ENCODE assay signal across 14 cellular contexts in genomic region chr2:126775300-126775985, GRCh38.
DNase-seq lines count a peak whose midpoint lies in the region; ATAC-seq and TF ChIP-seq lines count a peak whose summit lies in the region.
"Had no signal": no experiment of that assay in that cellular context is flagged by ENCODE, and none has a peak within 500 bp of the region (broad histone marks: within the 10 kb centered on the region; RNA-seq: fewer than 3 reads in every experiment).

No MANE protein-coding gene starts in this region.

- no peaks in the 10 kb centered on the region for H3K36me3 ChIP-seq in mesendoderm (ENCODE audit: control insufficient read depth, insufficient read depth, low read length)
- H3K36me3 ChIP-seq: MG63 had no signal

- no peaks in the 10 kb centered on the region for H3K36me3 Mint-ChIP-seq in activated T-cell treated with anti-CD3 and anti-CD28 coated beads, Interleukin-2, amount 50 U/mL, for 24 hours (ENCODE audit: low read depth)
- no peaks in the 10 kb centered on the region for H3K36me3 Mint-ChIP-seq in activated CD8-positive, alpha-beta T cell treated with anti-CD3 and anti-CD28 coated beads for 36 hours (ENCODE audit: low read depth)
- no peaks in the 10 kb centered on the region for H3K36me3 Mint-ChIP-seq in immature natural killer cell
- no peaks in the 10 kb centered on the region for H3K36me3 Mint-ChIP-seq in stimulated activated naive B cell treated with anti-CD40 and anti-IgM and Interleukin-4, amounts not matched to agents 10 μg/mL and 1 μg/mL and 100 μg/mL, for 72 hours

- no peak overlapping the region for H2BK5ac ChIP-seq in mesendoderm (ENCODE audit: low read length)

- TF ChIP-seq CTCF in activated CD8-positive, alpha-beta T cell treated with anti-CD3 and anti-CD28 coated beads for 36 hours (IDR thresholded peaks at IDR 0.05), result no peak

- H3K4me1 Mint-ChIP-seq in activated T-cell treated with anti-CD3 and anti-CD28 coated beads, Interleukin-2, amount 50 U/mL, for 24 hours (ENCODE audit: low read depth), result peaks cover 15% of the 10 kb centered on the region
- peaks cover 15% of the 10 kb centered on the region for H3K4me1 Mint-ChIP-seq in activated CD8-positive, alpha-beta T cell treated with anti-CD3 and anti-CD28 coated beads for 36 hours (ENCODE audit: low read depth)
- H3K4me1 Mint-ChIP-seq in immature natural killer cell, result peaks cover 13 to 19% of the 10 kb centered on the region in 2 donors
- peaks cover 14 to 24% of the 10 kb centered on the region in 2 donors for H3K4me1 Mint-ChIP-seq in stimulated activated naive B cell treated with anti-CD40 and anti-IgM and Interleukin-4, amounts not matched to agents 10 μg/mL and 1 μg/mL and 100 μg/mL, for 72 hours

- H3K4me3 Mint-ChIP-seq in activated T-cell treated with anti-CD3 and anti-CD28 coated beads, Interleukin-2, amount 50 U/mL, for 24 hours, result peak overlapping the region; percentile 63
- H3K4me3 Mint-ChIP-seq in activated CD8-positive, alpha-beta T cell treated with anti-CD3 and anti-CD28 coated beads for 36 hours, result peak overlapping the region; percentile 66
- peak overlapping the region; percentile 68 to 97 (median 86) for H3K4me3 Mint-ChIP-seq in immature natural killer cell
- H3K4me3 Mint-ChIP-seq in stimulated activated naive B cell treated with anti-CD40 and anti-IgM and Interleukin-4, amounts not matched to agents 10 μg/mL and 1 μg/mL and 100 μg/mL, for 72 hours, result peak overlapping the region; percentile 56 to 72

- H3K4me2 ChIP-seq in mesendoderm (ENCODE audit: low read length), result no peak overlapping the region

- no peak for DNase-seq in activated T-cell treated with anti-CD3 and anti-CD28 coated beads, Interleukin-2, amount 50 U/mL, for 24 hours
- DNase-seq in activated T-cell treated with anti-CD3 and anti-CD28 coated beads for 4 hours, result no peak
- DNase-seq in activated CD8-positive, alpha-beta T cell treated with anti-CD3 and anti-CD28 coated beads for 36 hours, result no peak
- DNase-seq in immature natural killer cell, result no peak
- DNase-seq in stimulated activated naive B cell treated with anti-CD40 and anti-IgM and Interleukin-4, amounts not matched to agents 10 μg/mL and 1 μg/mL and 100 μg/mL, for 72 hours, result no peak
- no peak for DNase-seq in ecto neural progenitor cell (ENCODE audit: low spot score)
- no peak for DNase-seq in mesendoderm
- DNase-seq: activated CD8-positive, alpha-beta memory T cell treated with anti-CD3 and anti-CD28 coated beads for 24 hours; amniotic stem cell; hippocampal formation; left cardiac atrium; MG63; stimulated activated CD4-positive, alpha-beta T cell treated with anti-CD3 and anti-CD28 coated beads, Interleukin-2, amount 100 ng/mL, for 48 hours had no signal

- no peak overlapping the region for H3K27ac Mint-ChIP-seq in activated T-cell treated with anti-CD3 and anti-CD28 coated beads, Interleukin-2, amount 50 U/mL, for 24 hours
- H3K27ac Mint-ChIP-seq in activated CD8-positive, alpha-beta T cell treated with anti-CD3 and anti-CD28 coated beads for 36 hours, result peak overlapping the region; percentile 32
- H3K27ac Mint-ChIP-seq in immature natural killer cell, result no peak overlapping the region
- H3K27ac Mint-ChIP-seq in stimulated activated naive B cell treated with anti-CD40 and anti-IgM and Interleukin-4, amounts not matched to agents 10 μg/mL and 1 μg/mL and 100 μg/mL, for 72 hours, result no peak overlapping the region

- H3K4me3 ChIP-seq in mesendoderm (ENCODE audit: low read length), result no peak overlapping the region
- H3K4me3 ChIP-seq: MG63 had no signal

- no peaks in the 10 kb centered on the region for H3K79me1 ChIP-seq in mesendoderm (ENCODE audit: low read length)

- no peak overlapping the region for H2AK5ac ChIP-seq in mesendoderm (ENCODE audit: low read length)

- intact Hi-C loops in activated CD8-positive, alpha-beta T cell treated with anti-CD3 and anti-CD28 coated beads for 36 hours (cut with micrococcal nuclease), result loop anchor here (5.0 to 10.0 kb wide), 3 partner anchors 118 to 531 kb away; partner anchors contain the start of gene GYPC

- H3K27me3 Mint-ChIP-seq in activated T-cell treated with anti-CD3 and anti-CD28 coated beads, Interleukin-2, amount 50 U/mL, for 24 hours, result no peaks in the 10 kb centered on the region
- peaks cover 2% of the 10 kb centered on the region for H3K27me3 Mint-ChIP-seq in activated CD8-positive, alpha-beta T cell treated with anti-CD3 and anti-CD28 coated beads for 36 hours
- H3K27me3 Mint-ChIP-seq in immature natural killer cell (ENCODE audit: low read depth in 3 of 3), result peaks cover 5 to 12% (median 7%) of the 10 kb centered on the region in 3 donors
- peaks cover 36 to 41% of the 10 kb centered on the region in 2 donors for H3K27me3 Mint-ChIP-seq in stimulated activated naive B cell treated with anti-CD40 and anti-IgM and Interleukin-4, amounts not matched to agents 10 μg/mL and 1 μg/mL and 100 μg/mL, for 72 hours

- H3K27ac ChIP-seq in mesendoderm (ENCODE audit: low read depth, low read length), result no peak overlapping the region

- CTCF ChIA-PET in activated CD8-positive, alpha-beta T cell treated with anti-CD3 and anti-CD28 coated beads for 36 hours (lab: Charles Lee), result interaction anchor here (0.9 to 5.6 kb wide), 3 partner anchors 197 to 247 kb away, joined by 3 to 116 read pairs (median 4); no protein-coding TSS in a partner anchor

- no peaks in the 10 kb centered on the region for H3K9me3 Mint-ChIP-seq in activated T-cell treated with anti-CD3 and anti-CD28 coated beads, Interleukin-2, amount 50 U/mL, for 24 hours
- H3K9me3 Mint-ChIP-seq in activated CD8-positive, alpha-beta T cell treated with anti-CD3 and anti-CD28 coated beads for 36 hours, result no peaks in the 10 kb centered on the region
- H3K9me3 Mint-ChIP-seq in immature natural killer cell, result no peaks in the 10 kb centered on the region
- H3K9me3 Mint-ChIP-seq in stimulated activated naive B cell treated with anti-CD40 and anti-IgM and Interleukin-4, amounts not matched to agents 10 μg/mL and 1 μg/mL and 100 μg/mL, for 72 hours, result no peaks in the 10 kb centered on the region

- no peak overlapping the region for H3K56ac ChIP-seq in mesendoderm (ENCODE audit: low read length)

- H3K18ac ChIP-seq in mesendoderm (ENCODE audit: low read length), result no peak overlapping the region

- no CpG with 5 or more reads among the region's 10 CpGs for WGBS in mesendoderm (ENCODE audit: extremely low coverage, insufficient coverage, low lambda C conversion rate)

- H4K5ac ChIP-seq in mesendoderm (ENCODE audit: low read length), result no peak overlapping the region

- H3K79me2 ChIP-seq in mesendoderm (ENCODE audit: control insufficient read depth, insufficient read depth, low read length), result no peaks in the 10 kb centered on the region

- H3K4ac ChIP-seq in mesendoderm (ENCODE audit: low read depth, low read length), result no peak overlapping the region

- no peak for ATAC-seq in activated CD8-positive, alpha-beta T cell treated with anti-CD3 and anti-CD28 coated beads for 36 hours
- no peak for ATAC-seq in stimulated activated naive B cell treated with anti-CD40 and anti-IgM and Interleukin-4, amounts not matched to agents 10 μg/mL and 1 μg/mL and 100 μg/mL, for 72 hours (replicated peaks)
- ATAC-seq in HG03196 (IDR thresholded peaks at IDR 0.05; ENCODE audit: unreplicated experiment), result no peak

- no peak overlapping the region for H2BK120ac ChIP-seq in mesendoderm (ENCODE audit: low read depth, low read length)

- POLR2A ChIA-PET in activated CD8-positive, alpha-beta T cell treated with anti-CD3 and anti-CD28 coated beads for 36 hours (lab: Charles Lee), result no interaction called here

- no peak overlapping the region for H3K9ac ChIP-seq in mesendoderm (ENCODE audit: low read length)

- no peak overlapping the region for H2BK15ac ChIP-seq in mesendoderm (replicated peaks; ENCODE audit: low read depth)

- H3K27me3 ChIP-seq in mesendoderm (ENCODE audit: insufficient read depth, low read length, poor library complexity), result no peaks in the 10 kb centered on the region
- H3K27me3 ChIP-seq: MG63 had no signal

- peaks cover 3% of the 10 kb centered on the region for H3K4me1 ChIP-seq in mesendoderm (ENCODE audit: control insufficient read depth, low read depth, low read length)

- H4K8ac ChIP-seq in mesendoderm (ENCODE audit: low read depth, low read length), result no peak overlapping the region

- H3K23ac ChIP-seq in mesendoderm (ENCODE audit: low read length), result no peak overlapping the region
